Comparison of ENCODE assay signal across 1 cellular context in genomic region chr6:119348308-119349040, GRCh38.
A peak's percentile ranks its signal among the peaks of the same experiment; 100 is the strongest.
TF ChIP-seq lines count a peak whose summit lies in the region.

No MANE protein-coding gene starts in this region.

TF ChIP-seq in HepG2, 621 proteins besides CTCF, POLR2A, EP300 and RAD21 (continued from another document and continues in another):
- TF ChIP-seq POGK (CRISPR knock-in tag; conservative IDR thresholded peaks at IDR 0.05) (peak; percentile 41), ZNF34 (CRISPR knock-in tag; IDR thresholded peaks at IDR 0.05; ENCODE audit: borderline replicate concordance) (no peak; the same call in 1 of the 2 replicates), ZNF7 (CRISPR knock-in tag; IDR thresholded peaks at IDR 0.05) (no peak), PRDM10 (CRISPR knock-in tag; IDR thresholded peaks at IDR 0.05; ENCODE audit: low read depth) (no peak), KLF16 (CRISPR knock-in tag; IDR thresholded peaks at IDR 0.05) (no peak; a peak in 1 of 4 replicates), BRF2 (CRISPR knock-in tag; IDR thresholded peaks at IDR 0.05) (peak; percentile 92), ZNF713 (CRISPR knock-in tag; IDR thresholded peaks at IDR 0.05) (peak; percentile 82; the same call in 1 of the 2 replicates), HIC2 (CRISPR knock-in tag; IDR thresholded peaks at IDR 0.05; ENCODE audit: low read depth) (no peak), HMGXB3 (CRISPR knock-in tag; IDR thresholded peaks at IDR 0.05; ENCODE audit: borderline replicate concordance) (0 out of 2 replicates have a peak, but pooled peaks have one; percentile 14), ZFP36 (IDR thresholded peaks at IDR 0.05; ENCODE audit: borderline replicate concordance, low read depth, low read length, partially characterized antibody) (no peak), ZBTB1 (CRISPR knock-in tag; IDR thresholded peaks at IDR 0.05; ENCODE audit: borderline replicate concordance) (no peak), GATA4 (IDR thresholded peaks at IDR 0.05; ENCODE audit: borderline replicate concordance, low read depth) (no peak), RAD51 (IDR thresholded peaks at IDR 0.05; ENCODE audit: borderline replicate concordance) (no peak), ZNF776 (CRISPR knock-in tag; IDR thresholded peaks at IDR 0.05) (0 out of 2 replicates have a peak, but pooled peaks have one; percentile 72), ZBTB7B (CRISPR knock-in tag; IDR thresholded peaks at IDR 0.05) (peak; percentile 83; the same call in 1 of the 2 replicates), ZNF552 (CRISPR knock-in tag; IDR thresholded peaks at IDR 0.05; ENCODE audit: borderline replicate concordance) (no peak), CERS6 (CRISPR knock-in tag; IDR thresholded peaks at IDR 0.05) (no peak), ZNF781 (CRISPR knock-in tag; IDR thresholded peaks at IDR 0.05; ENCODE audit: borderline replicate concordance, not compliant biosample characterization) (no peak), ZNF225 (CRISPR knock-in tag; IDR thresholded peaks at IDR 0.05) (no peak), ZNF777 (CRISPR knock-in tag; IDR thresholded peaks at IDR 0.05) (0 out of 2 replicates have a peak, but pooled peaks have one; percentile 14), ZNF800 (CRISPR knock-in tag; IDR thresholded peaks at IDR 0.05) (no peak), MTA1 (CRISPR knock-in tag; IDR thresholded peaks at IDR 0.05; ENCODE audit: borderline replicate concordance) (no peak), TCF7 (IDR thresholded peaks at IDR 0.05; ENCODE audit: low read depth) (peak; percentile 84), ZNF773 (CRISPR knock-in tag; IDR thresholded peaks at IDR 0.05; ENCODE audit: borderline replicate concordance) (no peak), SNRNP70 (IDR thresholded peaks at IDR 0.05; ENCODE audit: low read depth, low read length) (no peak), ZNF124 (CRISPR knock-in tag; IDR thresholded peaks at IDR 0.05) (no peak), HOXA5 (CRISPR knock-in tag; IDR thresholded peaks at IDR 0.05) (no peak), MLX (CRISPR knock-in tag; IDR thresholded peaks at IDR 0.05) (no peak), ZNF574 (CRISPR knock-in tag; IDR thresholded peaks at IDR 0.05) (peak; percentile 64; the same call in 1 of the 2 replicates), MIXL1 (CRISPR knock-in tag; IDR thresholded peaks at IDR 0.05) (0 out of 2 replicates have a peak, but pooled peaks have one; percentile 37), ZBTB21 (CRISPR knock-in tag; IDR thresholded peaks at IDR 0.05) (no peak), RELA (CRISPR knock-in tag; IDR thresholded peaks at IDR 0.05) (no peak), POLR2AphosphoS5 (IDR thresholded peaks at IDR 0.05; ENCODE audit: low read depth, low read length) (peak; percentile 59), ZSCAN12 (CRISPR knock-in tag; IDR thresholded peaks at IDR 0.05) (0 out of 2 replicates have a peak, but pooled peaks have one; percentile 76), MEIS1 (CRISPR knock-in tag; IDR thresholded peaks at IDR 0.05; ENCODE audit: borderline replicate concordance) (no peak), ZNF747 (CRISPR knock-in tag; IDR thresholded peaks at IDR 0.05; ENCODE audit: borderline replicate concordance) (peak; percentile 68; the same call in 1 of the 2 replicates), GZF1 (CRISPR knock-in tag; IDR thresholded peaks at IDR 0.05) (no peak), SIN3A (IDR thresholded peaks at IDR 0.05; ENCODE audit: borderline replicate concordance, low read depth, low read length) (peak; percentile 41; the same call in 1 of the 2 replicates), ZNF431 (CRISPR knock-in tag; IDR thresholded peaks at IDR 0.05; ENCODE audit: borderline replicate concordance, low read depth) (no peak)
